9 cellular contexts compared by ENCODE assay signal in the genomic region with DNA sequence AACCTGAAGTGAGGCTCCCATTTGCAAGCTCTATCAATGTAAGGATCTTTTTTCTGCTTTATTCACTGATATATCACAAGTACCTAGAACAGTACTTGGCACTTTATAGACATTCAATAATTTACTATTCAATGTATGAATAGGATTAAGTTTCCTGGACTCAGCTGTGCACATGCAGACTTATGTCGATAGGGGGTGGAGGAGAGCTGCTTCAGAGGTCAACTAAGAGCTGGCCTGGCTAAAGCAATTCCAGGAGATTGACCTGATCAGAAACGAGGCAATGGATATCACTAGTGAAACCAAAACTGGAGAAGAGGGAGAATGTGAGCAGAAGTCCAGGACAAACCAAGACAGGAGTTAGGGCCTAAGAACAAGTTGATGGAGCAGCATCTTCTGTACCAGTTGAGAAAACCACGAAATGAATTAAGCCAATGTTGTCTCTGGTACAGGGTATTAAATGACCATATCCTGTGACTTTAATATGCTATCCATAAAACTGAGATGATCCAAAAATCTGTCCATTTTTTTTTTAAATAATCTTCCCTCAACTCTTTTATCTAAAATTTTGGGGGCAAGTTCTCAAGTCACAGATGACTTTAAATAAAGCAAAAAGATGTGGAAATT.
A peak's percentile ranks its signal among the peaks of the same experiment; 100 is the strongest.
DNase-seq lines count a peak whose midpoint lies in the region; ATAC-seq and TF ChIP-seq lines count a peak whose summit lies in the region.
"Had no signal": no experiment of that assay in that cellular context is flagged by ENCODE, and none has a peak within 500 bp of the region (broad histone marks: within the 10 kb centered on the region; RNA-seq: fewer than 3 reads in every experiment).

No MANE protein-coding gene starts in this region.

- H3K27me3 ChIP-seq in SK-N-SH (ENCODE audit: insufficient read depth): no peaks in the 10 kb centered on the region
- no peaks in the 10 kb centered on the region for H3K27me3 ChIP-seq in psoas muscle (ENCODE audit: insufficient read depth in 3 of 3, low read length in 2 of 3)
- H3K27me3 ChIP-seq in naive thymus-derived CD4-positive, alpha-beta T cell (ENCODE audit: control insufficient read depth in 2 of 2, insufficient read depth in 2 of 2, low read length in 2 of 2): no peaks in the 10 kb centered on the region

- H3K4me2 ChIP-seq in SK-N-SH: no peak overlapping the region

- H2AFZ ChIP-seq in SK-N-SH (ENCODE audit: low read depth): no peak overlapping the region

- no peaks in the 10 kb centered on the region for H4K20me1 ChIP-seq in SK-N-SH (ENCODE audit: insufficient read depth)

- H3K4me3 Mint-ChIP-seq in naive thymus-derived CD4-positive, alpha-beta T cell: no peak overlapping the region
- H3K4me3 Mint-ChIP-seq: central memory CD8-positive, alpha-beta T cell had no signal

- H3K27me3 Mint-ChIP-seq in naive thymus-derived CD4-positive, alpha-beta T cell: no peaks in the 10 kb centered on the region
- H3K27me3 Mint-ChIP-seq: central memory CD8-positive, alpha-beta T cell had no signal

- H3K4me1 ChIP-seq in SK-N-SH (ENCODE audit: control insufficient read depth in 1 of 2, insufficient read depth in 2 of 2, low read depth in 1 of 2, low read length in 1 of 2): no peaks in the 10 kb centered on the region
- H3K4me1 ChIP-seq in psoas muscle: no peaks in the 10 kb centered on the region
- H3K4me1 ChIP-seq in naive thymus-derived CD4-positive, alpha-beta T cell (ENCODE audit: control insufficient read depth in 2 of 2, insufficient read depth in 2 of 2, low read length in 2 of 2): no peaks in the 10 kb centered on the region

- ATAC-seq in psoas muscle: no peak
- ATAC-seq in activated CD4-positive, CD25-positive, alpha-beta regulatory T cell treated with anti-CD3 and anti-CD28 coated beads, Interleukin-2, amount 50 U/mL, for 24 hours: no peak
- no peak for ATAC-seq in naive thymus-derived CD4-positive, alpha-beta T cell

- no peaks in the 10 kb centered on the region for H3K4me1 Mint-ChIP-seq in naive thymus-derived CD4-positive, alpha-beta T cell
- H3K4me1 Mint-ChIP-seq: central memory CD8-positive, alpha-beta T cell had no signal

- H3K9me3 Mint-ChIP-seq in naive thymus-derived CD4-positive, alpha-beta T cell: peaks cover 0 to 11% (median 3%) of the 10 kb centered on the region in 11 donors

- no peak for TF ChIP-seq EP300 in SK-N-SH (IDR thresholded peaks at IDR 0.05; ENCODE audit: borderline replicate concordance in 1 of 2, low read depth in 1 of 2, low read length in 1 of 2)

- H3K4me3 ChIP-seq in SK-N-SH (ENCODE audit: low read depth in 2 of 2, low read length in 1 of 2) (no peak overlapping the region; a peak in 1 of 4 replicates), psoas muscle (no peak overlapping the region)
- no peak overlapping the region for H3K4me3 ChIP-seq in naive thymus-derived CD4-positive, alpha-beta T cell (ENCODE audit: low read length)

- intact Hi-C loops in psoas muscle (cut with DNase I): no loop called here
- intact Hi-C loops in naive thymus-derived CD4-positive, alpha-beta T cell (cut with micrococcal nuclease): loop anchor here in 1 of 2 donors (5.0 kb wide), 1 partner anchor 757 kb away; no protein-coding TSS in a partner anchor

- TF ChIP-seq CTCF in SK-N-SH (IDR thresholded peaks at IDR 0.05) (peak; percentile 92), psoas muscle (IDR thresholded peaks at IDR 0.05) (peak; percentile 29)

- H3K9me2 ChIP-seq in SK-N-SH: no peaks in the 10 kb centered on the region

- H3K27ac Mint-ChIP-seq in naive thymus-derived CD4-positive, alpha-beta T cell: no peak overlapping the region

- no peak overlapping the region for H3K9ac ChIP-seq in SK-N-SH

- DNase-seq in stimulated activated CD4-positive, alpha-beta T cell treated with anti-CD3 and anti-CD28 coated beads, Interleukin-15, amount 100 ng/mL, for 24 hours: peak; percentile 2
- DNase-seq in stimulated activated CD4-positive, alpha-beta T cell treated with anti-CD3 and anti-CD28 coated beads, Interleukin-4, amount 100 ng/mL, for 24 hours: no peak
- DNase-seq in HT-29 (ENCODE audit: low spot score) (peak; percentile 70), SK-N-SH (peak; percentile 30), foreskin melanocyte (peak; percentile 23), psoas muscle (no peak)
- DNase-seq in naive thymus-derived CD4-positive, alpha-beta T cell: no peak

- WGBS in SK-N-SH (ENCODE audit: low lambda C conversion rate): 22% methylated on average over 3 of the region's 3 CpGs
- 12 to 25% (median 12%) methylated on average over 3 of the region's 3 CpGs for WGBS in psoas muscle, 3 donors

- peak; percentile 81 for TF ChIP-seq RAD21 in SK-N-SH (IDR thresholded peaks at IDR 0.05; ENCODE audit: low read length)

- POLR2A ChIA-PET in SK-N-SH (lab: Yijun Ruan, JAX): no interaction called here
- POLR2A ChIA-PET in naive thymus-derived CD4-positive, alpha-beta T cell (lab: Charles Lee): no interaction called here

- CTCF ChIA-PET in SK-N-SH (lab: Yijun Ruan, JAX): interaction anchor here (0.9 to 1.3 kb wide), 3 partner anchors 74 to 756 kb away, joined by 3 to 11 read pairs (median 3); no protein-coding TSS in a partner anchor
- CTCF ChIA-PET in naive thymus-derived CD4-positive, alpha-beta T cell (lab: Charles Lee): no interaction called here

- H3F3A ChIP-seq in SK-N-SH (replicated peaks; ENCODE audit: insufficient read depth): no peaks in the 10 kb centered on the region

- H3K36me3 ChIP-seq in SK-N-SH (replicated peaks in 1 of 2; ENCODE audit: control insufficient read depth in 1 of 2, insufficient read depth in 2 of 2, low read length in 1 of 2) (no peaks in the 10 kb centered on the region), psoas muscle (ENCODE audit: insufficient read depth in 1 of 2, low read depth in 1 of 2) (no peaks in the 10 kb centered on the region)
- H3K36me3 ChIP-seq in naive thymus-derived CD4-positive, alpha-beta T cell (ENCODE audit: control insufficient read depth in 2 of 3, insufficient read depth in 3 of 3, low read length in 3 of 3): no peaks in the 10 kb centered on the region

- no peaks in the 10 kb centered on the region for H3K79me2 ChIP-seq in SK-N-SH (ENCODE audit: insufficient read depth)

- H3K9me3 ChIP-seq in SK-N-SH (no peaks in the 10 kb centered on the region), psoas muscle (no peaks in the 10 kb centered on the region)
- H3K9me3 ChIP-seq in naive thymus-derived CD4-positive, alpha-beta T cell (ENCODE audit: control insufficient read depth in 2 of 3, low read length in 3 of 3): no peaks in the 10 kb centered on the region

- H3K36me3 Mint-ChIP-seq in naive thymus-derived CD4-positive, alpha-beta T cell: no peaks in the 10 kb centered on the region

- H3K27ac ChIP-seq in SK-N-SH (ENCODE audit: low read depth in 2 of 2, low read length in 1 of 2) (no peak overlapping the region), psoas muscle (no peak overlapping the region)
- no peak overlapping the region for H3K27ac ChIP-seq in naive thymus-derived CD4-positive, alpha-beta T cell (ENCODE audit: low read depth, low read length)

TF ChIP-seq in SK-N-SH, 30 proteins besides CTCF, POLR2A, EP300 and RAD21:
- TF ChIP-seq JUND (IDR thresholded peaks at IDR 0.05): no peak
- no peak for TF ChIP-seq MXI1 (IDR thresholded peaks at IDR 0.05; ENCODE audit: low read depth, low read length)
- TF ChIP-seq SMC3 (IDR thresholded peaks at IDR 0.05; ENCODE audit: low read depth, low read length): peak; percentile 58
- 0 out of 2 replicates have a peak, but pooled peaks have one; percentile 9 for TF ChIP-seq TAF1 (IDR thresholded peaks at IDR 0.05; ENCODE audit: borderline replicate concordance, low read depth, low read length)
- TF ChIP-seq CHD2 (IDR thresholded peaks at IDR 0.05; ENCODE audit: low read length, partially characterized antibody): no peak
- no peak for TF ChIP-seq RFX5 (IDR thresholded peaks at IDR 0.05; ENCODE audit: low read length)
- TF ChIP-seq, protein P1, sequence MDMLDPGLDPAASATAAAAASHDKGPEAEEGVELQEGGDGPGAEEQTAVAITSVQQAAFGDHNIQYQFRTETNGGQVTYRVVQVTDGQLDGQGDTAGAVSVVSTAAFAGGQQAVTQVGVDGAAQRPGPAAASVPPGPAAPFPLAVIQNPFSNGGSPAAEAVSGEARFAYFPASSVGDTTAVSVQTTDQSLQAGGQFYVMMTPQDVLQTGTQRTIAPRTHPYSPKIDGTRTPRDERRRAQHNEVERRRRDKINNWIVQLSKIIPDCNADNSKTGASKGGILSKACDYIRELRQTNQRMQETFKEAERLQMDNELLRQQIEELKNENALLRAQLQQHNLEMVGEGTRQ (IDR thresholded peaks at IDR 0.05; ENCODE audit: borderline replicate concordance, low read depth, low read length): no peak

Comparison
In these comparisons a context has a peak if more than half of its experiments do, and no peak if none do; other contexts are left out.
1. DNase-seq: peak in stimulated activated CD4-positive, alpha-beta T cell treated with anti-CD3 and anti-CD28 coated beads, Interleukin-15, amount 100 ng/mL, for 24 hours (single experiment), HT-29 (single experiment), SK-N-SH (single experiment) and foreskin melanocyte (single experiment); none in stimulated activated CD4-positive, alpha-beta T cell treated with anti-CD3 and anti-CD28 coated beads, Interleukin-4, amount 100 ng/mL, for 24 hours (single experiment), psoas muscle (0 of 2) and naive thymus-derived CD4-positive, alpha-beta T cell (0 of 9).